ENCODE assay signal across 15 cellular contexts in genomic region chr11:36151933-36152580, GRCh38.
"Had no signal": no experiment of that assay in that cellular context is flagged by ENCODE, and none has a peak within 500 bp of the region (broad histone marks: within the 10 kb centered on the region; RNA-seq: fewer than 3 reads in every experiment).

No MANE protein-coding gene starts in this region.

- H3K27ac Mint-ChIP-seq: activated CD8-positive, alpha-beta T cell treated with anti-CD3 and anti-CD28 coated beads for 36 hours; activated naive CD8-positive, alpha-beta T cell treated with anti-CD3 and anti-CD28 coated beads, Interleukin-2, amount 10 ng/mL, durations not matched to agents 7 days and 5 days had no signal

- H2AFZ ChIP-seq: neural progenitor cell had no signal

- H3K4me3 ChIP-seq: ascending aorta, cardiac muscle cell, esophagus squamous epithelium, gastrocnemius medialis, neural progenitor cell, transverse colon had no signal

- H3K4me3 Mint-ChIP-seq: activated CD8-positive, alpha-beta T cell treated with anti-CD3 and anti-CD28 coated beads for 36 hours; activated naive CD8-positive, alpha-beta T cell treated with anti-CD3 and anti-CD28 coated beads, Interleukin-2, amount 10 ng/mL, durations not matched to agents 7 days and 5 days; neural progenitor cell had no signal

- H3K9ac ChIP-seq: neural progenitor cell had no signal

- H3K9me3 Mint-ChIP-seq: activated CD8-positive, alpha-beta T cell treated with anti-CD3 and anti-CD28 coated beads for 36 hours; activated naive CD8-positive, alpha-beta T cell treated with anti-CD3 and anti-CD28 coated beads, Interleukin-2, amount 10 ng/mL, durations not matched to agents 7 days and 5 days; neural progenitor cell had no signal

- H3K36me3 Mint-ChIP-seq: activated naive CD8-positive, alpha-beta T cell treated with anti-CD3 and anti-CD28 coated beads, Interleukin-2, amount 10 ng/mL, durations not matched to agents 7 days and 5 days had no signal

- H3K9me3 ChIP-seq: ascending aorta, esophagus squamous epithelium, gastrocnemius medialis, transverse colon had no signal

- H3K27ac ChIP-seq: ascending aorta, cardiac muscle cell, esophagus squamous epithelium, gastrocnemius medialis, neural progenitor cell, transverse colon, WERI-Rb-1 had no signal

- FAIRE-seq: kidney, small intestine had no signal

- H3K36me3 ChIP-seq: ascending aorta, cardiac muscle cell, esophagus squamous epithelium, gastrocnemius medialis, neural progenitor cell, transverse colon, WERI-Rb-1 had no signal

- H3K27me3 ChIP-seq: ascending aorta, cardiac muscle cell, esophagus squamous epithelium, gastrocnemius medialis, neural progenitor cell, transverse colon had no signal

- DNase-seq: activated CD4-positive, alpha-beta T cell treated with anti-CD3 and anti-CD28 coated beads for 4 hours; activated CD8-positive, alpha-beta memory T cell treated with anti-CD3 and anti-CD28 coated beads, Interleukin-2, amount 50 U/mL, for 48 hours; activated CD8-positive, alpha-beta T cell treated with anti-CD3 and anti-CD28 coated beads for 36 hours; activated naive CD8-positive, alpha-beta T cell treated with anti-CD3 and anti-CD28 coated beads, Interleukin-2, amount 10 ng/mL, durations not matched to agents 7 days and 5 days; esophagus squamous epithelium; gastrocnemius medialis; kidney; left ventricle myocardium superior; mesendoderm; small intestine; transverse colon; WERI-Rb-1 had no signal

- H3K4me1 ChIP-seq: ascending aorta had no signal

- ATAC-seq: activated CD8-positive, alpha-beta T cell treated with anti-CD3 and anti-CD28 coated beads for 36 hours; gastrocnemius medialis; left ventricle myocardium superior had no signal
